Comparison of ENCODE assay signal across 8 cellular contexts in genomic region chr11:4551346-4551979, GRCh38. TPM values are rescaled to one million over a fixed set of nuclear protein-coding genes. Genes with fewer than 3 reads are reported as not detected.
DNase-seq lines count a peak whose midpoint lies in the region; ATAC-seq and TF ChIP-seq lines count a peak whose summit lies in the region.

No MANE protein-coding gene starts in this region.

- H3K27me3 ChIP-seq in GM06990 (replicated peaks; ENCODE audit: control insufficient read depth, insufficient read depth, low read length) (no peaks in the 10 kb centered on the region; the same call in 1 of the 2 replicates), brain microvascular endothelial cell (replicated peaks) (no peaks in the 10 kb centered on the region)

- no peaks in the 10 kb centered on the region for H3K9me3 Mint-ChIP-seq in activated CD4-positive, alpha-beta memory T cell treated with anti-CD3 and anti-CD28 coated beads for 36 hours

- H3K27me3 Mint-ChIP-seq in activated CD4-positive, alpha-beta memory T cell treated with anti-CD3 and anti-CD28 coated beads for 36 hours = peaks cover 7% of the 10 kb centered on the region

- H3K27ac Mint-ChIP-seq in activated CD4-positive, alpha-beta memory T cell treated with anti-CD3 and anti-CD28 coated beads for 36 hours = no peak overlapping the region

- ATAC-seq in HG03571 (IDR thresholded peaks at IDR 0.05; ENCODE audit: unreplicated experiment) = no peak

- CTCF ChIA-PET in activated CD4-positive, alpha-beta memory T cell treated with anti-CD3 and anti-CD28 coated beads for 36 hours (lab: Charles Lee) = interaction anchor here (1.4 to 4.5 kb wide), 4 partner anchors 11 to 367 kb away, joined by 4 to 35 read pairs (median 7); no protein-coding TSS in a partner anchor

- no peak overlapping the region for H3K4me3 ChIP-seq in GM06990 (replicated peaks; ENCODE audit: low read depth, low read length)
- H3K4me3 ChIP-seq in brain microvascular endothelial cell (ENCODE audit: low read depth, low read length) = no peak overlapping the region

- no peak overlapping the region for H3K27ac ChIP-seq in brain microvascular endothelial cell

- no peak overlapping the region for H3K4me3 Mint-ChIP-seq in activated CD4-positive, alpha-beta memory T cell treated with anti-CD3 and anti-CD28 coated beads for 36 hours

- no peaks in the 10 kb centered on the region for H3K36me3 ChIP-seq in GM06990 (ENCODE audit: control insufficient read depth, insufficient read depth, low read length)
- no peaks in the 10 kb centered on the region for H3K36me3 ChIP-seq in brain microvascular endothelial cell (replicated peaks)

- TF ChIP-seq CTCF in GM06990 (IDR thresholded peaks at IDR 0.05; ENCODE audit: insufficient read depth, low read length, poor library complexity, severe bottlenecking) (peak; percentile 57), brain microvascular endothelial cell (IDR thresholded peaks at IDR 0.05; ENCODE audit: low read depth, low read length, missing control alignments) (peak; percentile 28)

- intact Hi-C loops in activated CD4-positive, alpha-beta memory T cell treated with anti-CD3 and anti-CD28 coated beads for 36 hours (cut with micrococcal nuclease) = no loop called here

- in situ Hi-C loops in brain microvascular endothelial cell (cut with HindIII; ENCODE audit: low pct_ligation_motif_present, low sequenced_read_pairs) = no loop called here

- POLR2A ChIA-PET in activated CD4-positive, alpha-beta memory T cell treated with anti-CD3 and anti-CD28 coated beads for 36 hours (lab: Charles Lee) = no interaction called here

- H3K36me3 Mint-ChIP-seq in activated CD4-positive, alpha-beta memory T cell treated with anti-CD3 and anti-CD28 coated beads for 36 hours = no peaks in the 10 kb centered on the region

- H3K4me1 Mint-ChIP-seq in activated CD4-positive, alpha-beta memory T cell treated with anti-CD3 and anti-CD28 coated beads for 36 hours (ENCODE audit: low read depth) = no peaks in the 10 kb centered on the region

- no peak for DNase-seq in GM06990 (ENCODE audit: extremely low read depth, insufficient read length)
- peak; percentile 4 for DNase-seq in HuH-7 (ENCODE audit: low spot score)
- DNase-seq in brain microvascular endothelial cell = peak; percentile 4
- peak; percentile 38 to 46 for DNase-seq in lung microvascular endothelial cell (ENCODE audit: low read depth in 2 of 2)
- DNase-seq in NCI-H2196 (lab: John Stamatoyannopoulos, UW; ENCODE audit: unreplicated experiment) = no peak
- no peak for DNase-seq in activated CD4-positive, alpha-beta memory T cell treated with anti-CD3 and anti-CD28 coated beads for 36 hours
- no peak for DNase-seq in NCI-H2171 (lab: John Stamatoyannopoulos, UW)

RNA-seq across cellular contexts. Expression of gene OR52M1, which starts 6.5 kb away (rescaled TPM):
- total RNA-seq in lung microvascular endothelial cell = not detected in 2 replicates
- total RNA-seq in activated CD4-positive, alpha-beta memory T cell treated with anti-CD3 and anti-CD28 coated beads for 36 hours = not detected

RNA-seq across cellular contexts. Expression of gene OR52I2, which starts 30.1 kb away (rescaled TPM):
- not detected in 2 replicates for total RNA-seq in lung microvascular endothelial cell
- not detected for total RNA-seq in activated CD4-positive, alpha-beta memory T cell treated with anti-CD3 and anti-CD28 coated beads for 36 hours

RNA-seq across cellular contexts. Expression of gene OR52I1, which starts 42.4 kb away (rescaled TPM):
- not detected in 2 replicates for total RNA-seq in lung microvascular endothelial cell
- total RNA-seq in activated CD4-positive, alpha-beta memory T cell treated with anti-CD3 and anti-CD28 coated beads for 36 hours = not detected

RNA-seq across cellular contexts. Expression of gene TRIM68, which starts 56.6 kb away (rescaled TPM):
- total RNA-seq in lung microvascular endothelial cell = 7.2 and 8.3 TPM in 2 replicates
- 1 to 10 TPM; 8.7 to 9.2 TPM for total RNA-seq in activated CD4-positive, alpha-beta memory T cell treated with anti-CD3 and anti-CD28 coated beads for 36 hours

Comparison
In these comparisons a context has a peak if more than half of its experiments do, and no peak if none do; other contexts are left out.
1. DNase-seq: peak in HuH-7 (single experiment), brain microvascular endothelial cell (single experiment) and lung microvascular endothelial cell (2 of 2); none in GM06990 (single experiment), NCI-H2196 (single experiment), activated CD4-positive, alpha-beta memory T cell treated with anti-CD3 and anti-CD28 coated beads for 36 hours (single experiment) and NCI-H2171 (single experiment).